In genomic region chr12:93467351-93468007, GRCh38 we compare ENCODE assay signal across 1 cellular context.
A peak's percentile ranks its signal among the peaks of the same experiment; 100 is the strongest.
TF ChIP-seq lines count a peak whose summit lies in the region.

Gene MRPL42 (plus strand): TSS chr12:93467514. CDS start chr12:93469286, 1,772 bp downstream.

TF ChIP-seq in K562, 482 proteins besides CTCF, POLR2A, EP300 and RAD21 (continued from another document and continues in another):
- no peak for TF ChIP-seq CHD7 (IDR thresholded peaks at IDR 0.05; ENCODE audit: low read depth, low read length)
- no peak for TF ChIP-seq DLX4 (CRISPR knock-in tag; IDR thresholded peaks at IDR 0.05)
- peak; percentile 11; the same call in 1 of the 2 replicates for TF ChIP-seq DEAF1 (CRISPR knock-in tag; IDR thresholded peaks at IDR 0.05)
- peak; percentile 82; the same call in 1 of the 2 replicates for TF ChIP-seq ZNF197 (CRISPR knock-in tag; IDR thresholded peaks at IDR 0.05; ENCODE audit: low read depth)
- TF ChIP-seq RCOR1 (IDR thresholded peaks at IDR 0.05; ENCODE audit: borderline replicate concordance in 1 of 2, low read depth in 2 of 2, low read length in 2 of 2) = peak in 1 of 2 experiments; percentile 49; a peak in 1 of 4 replicates
- TF ChIP-seq TEAD4 (IDR thresholded peaks at IDR 0.05; ENCODE audit: low read length) = 0 out of 2 replicates have a peak, but pooled peaks have one; percentile 33
- TF ChIP-seq TEAD4 (CRISPR knock-in tag; IDR thresholded peaks at IDR 0.05; ENCODE audit: borderline replicate concordance) = no peak
- TF ChIP-seq ZNF586 (CRISPR knock-in tag; conservative IDR thresholded peaks at IDR 0.05) = no peak
- no peak for TF ChIP-seq ZBTB5 (IDR thresholded peaks at IDR 0.05)
- TF ChIP-seq TFAP4 (CRISPR knock-in tag; IDR thresholded peaks at IDR 0.05; ENCODE audit: borderline replicate concordance) = peak; percentile 83
- TF ChIP-seq POLR2B (IDR thresholded peaks at IDR 0.05; ENCODE audit: low read depth, partially characterized antibody) = peak; percentile 86
- no peak for TF ChIP-seq CHCHD3 (CRISPR knock-in tag; IDR thresholded peaks at IDR 0.05)
- no peak for TF ChIP-seq BRCA1 (IDR thresholded peaks at IDR 0.05)
- no peak for TF ChIP-seq BRCA1 (CRISPR knock-in tag; IDR thresholded peaks at IDR 0.05)
- no peak for TF ChIP-seq THRA (IDR thresholded peaks at IDR 0.05)
- TF ChIP-seq PTBP1 (IDR thresholded peaks at IDR 0.05; ENCODE audit: low read depth, low read length) = no peak
- TF ChIP-seq PHTF2 (CRISPR knock-in tag; IDR thresholded peaks at IDR 0.05) = no peak
- TF ChIP-seq SOX6 (IDR thresholded peaks at IDR 0.05) = 0 out of 2 replicates have a peak, but pooled peaks have one; percentile 42
- no peak for TF ChIP-seq ZNF518B (CRISPR knock-in tag; IDR thresholded peaks at IDR 0.05)
- TF ChIP-seq ZKSCAN3 (CRISPR knock-in tag; IDR thresholded peaks at IDR 0.05) = no peak
- TF ChIP-seq RHOXF2B (CRISPR knock-in tag; conservative IDR thresholded peaks at IDR 0.05) = no peak
- TF ChIP-seq ETS2 (tag; IDR thresholded peaks at IDR 0.05; ENCODE audit: borderline replicate concordance, poor library complexity, severe bottlenecking) = no peak
- no peak for TF ChIP-seq SAFB2 (IDR thresholded peaks at IDR 0.05; ENCODE audit: borderline replicate concordance, low read depth, low read length, severe bottlenecking)
- no peak for TF ChIP-seq HOMEZ (CRISPR knock-in tag; IDR thresholded peaks at IDR 0.05)
- no peak for TF ChIP-seq MITF (IDR thresholded peaks at IDR 0.05)
